Comparison of ENCODE assay signal across 24 cellular contexts in genomic region chr1:10525208-10525607, GRCh38. TPM values are rescaled to one million over a fixed set of nuclear protein-coding genes. Genes with fewer than 3 reads are reported as not detected.
A peak's percentile ranks its signal among the peaks of the same experiment; 100 is the strongest.
DNase-seq lines count a peak whose midpoint lies in the region; ATAC-seq lines count a peak whose summit lies in the region.
"Had no signal": no experiment of that assay in that cellular context is flagged by ENCODE, and none has a peak within 500 bp of the region (broad histone marks: within the 10 kb centered on the region; RNA-seq: fewer than 3 reads in every experiment).

No MANE protein-coding gene starts in this region.

- H3K4me1 Mint-ChIP-seq in stimulated activated naive CD8-positive, alpha-beta T cell treated with anti-CD3 and anti-CD28 coated beads, Interleukin-15, amount 100 ng/mL, for 72 hours, result peaks cover 57% of the 10 kb centered on the region
- peaks cover 38% of the 10 kb centered on the region for H3K4me1 Mint-ChIP-seq in T-helper 2 cell treated with Interferon-gamma antibody and Interleukin-4, amounts not matched to agents 5 μg/mL and 100 μg/mL, for 36 hours (ENCODE audit: low read depth)
- H3K4me1 Mint-ChIP-seq in immature natural killer cell, result peaks cover 48 to 73% of the 10 kb centered on the region in 2 donors
- H3K4me1 Mint-ChIP-seq in stimulated activated naive CD8-positive, alpha-beta T cell treated with anti-CD3 and anti-CD28 coated beads, Interleukin-15, Interleukin-2, amounts not matched to agents 100 ng/mL and 50 ng/mL, for 24 hours (ENCODE audit: low read depth), result peaks cover 51% of the 10 kb centered on the region

- H3K9me3 Mint-ChIP-seq in stimulated activated naive CD8-positive, alpha-beta T cell treated with anti-CD3 and anti-CD28 coated beads, Interleukin-15, amount 100 ng/mL, for 72 hours, result no peaks in the 10 kb centered on the region
- no peaks in the 10 kb centered on the region for H3K9me3 Mint-ChIP-seq in T-helper 2 cell treated with Interferon-gamma antibody and Interleukin-4, amounts not matched to agents 5 μg/mL and 100 μg/mL, for 36 hours
- no peaks in the 10 kb centered on the region for H3K9me3 Mint-ChIP-seq in immature natural killer cell
- H3K9me3 Mint-ChIP-seq in stimulated activated naive CD8-positive, alpha-beta T cell treated with anti-CD3 and anti-CD28 coated beads, Interleukin-15, Interleukin-2, amounts not matched to agents 100 ng/mL and 50 ng/mL, for 24 hours, result no peaks in the 10 kb centered on the region
- H3K9me3 Mint-ChIP-seq: H9 had no signal

- no peak for DNase-seq in stimulated activated naive CD8-positive, alpha-beta T cell treated with anti-CD3 and anti-CD28 coated beads, Interleukin-15, Interleukin-2, amounts not matched to agents 100 U/mL and 50 U/mL, for 24 hours
- DNase-seq in stimulated activated naive CD8-positive, alpha-beta T cell treated with anti-CD3 and anti-CD28 coated beads, Interleukin-15, amount 100 ng/mL, for 72 hours, result no peak
- no peak for DNase-seq in T-helper 2 cell treated with Interferon-gamma antibody and Interleukin-4, amounts not matched to agents 5 μg/mL and 100 μg/mL, for 36 hours (ENCODE audit: low spot score)
- peak; percentile 86 to 89 (median 88) for DNase-seq in immature natural killer cell
- no peak for DNase-seq in islet precursor cell
- DNase-seq in NCI-H446 treated with DMSO at 0.1 percent for 48 hours (lab: John Stamatoyannopoulos, UW), result no peak
- no peak for DNase-seq in 8988T
- DNase-seq: Calu3, DMS153, DND-41, H9, KBM-7, MV-4-11, NCI-H1105 treated with DMSO at 0.1 percent for 48 hours, NCI-H146, NCI-H1930, NCI-H2107, NCI-H526, NCI-H82, PC-9, Right ventricle myocardium superior, RPMI8226 had no signal

- no peak overlapping the region for H3K27ac Mint-ChIP-seq in stimulated activated naive CD8-positive, alpha-beta T cell treated with anti-CD3 and anti-CD28 coated beads, Interleukin-15, amount 100 ng/mL, for 72 hours
- H3K27ac Mint-ChIP-seq in T-helper 2 cell treated with Interferon-gamma antibody and Interleukin-4, amounts not matched to agents 5 μg/mL and 100 μg/mL, for 36 hours, result peak overlapping the region; percentile 68
- H3K27ac Mint-ChIP-seq in immature natural killer cell, result peak overlapping the region; percentile 95 to 99 (median 98)
- H3K27ac Mint-ChIP-seq in stimulated activated naive CD8-positive, alpha-beta T cell treated with anti-CD3 and anti-CD28 coated beads, Interleukin-15, Interleukin-2, amounts not matched to agents 100 ng/mL and 50 ng/mL, for 24 hours, result peak overlapping the region; percentile 23
- H3K27ac Mint-ChIP-seq: B cell had no signal

- peaks cover 14% of the 10 kb centered on the region for H3K36me3 Mint-ChIP-seq in T-helper 2 cell treated with Interferon-gamma antibody and Interleukin-4, amounts not matched to agents 5 μg/mL and 100 μg/mL, for 36 hours (ENCODE audit: low read depth)
- peaks cover 5 to 15% (median 5%) of the 10 kb centered on the region in 3 donors for H3K36me3 Mint-ChIP-seq in immature natural killer cell
- H3K36me3 Mint-ChIP-seq in stimulated activated naive CD8-positive, alpha-beta T cell treated with anti-CD3 and anti-CD28 coated beads, Interleukin-15, Interleukin-2, amounts not matched to agents 100 ng/mL and 50 ng/mL, for 24 hours (ENCODE audit: low read depth), result peaks cover 24% of the 10 kb centered on the region

- H3K27me3 Mint-ChIP-seq in stimulated activated naive CD8-positive, alpha-beta T cell treated with anti-CD3 and anti-CD28 coated beads, Interleukin-15, amount 100 ng/mL, for 72 hours, result no peaks in the 10 kb centered on the region
- no peaks in the 10 kb centered on the region for H3K27me3 Mint-ChIP-seq in T-helper 2 cell treated with Interferon-gamma antibody and Interleukin-4, amounts not matched to agents 5 μg/mL and 100 μg/mL, for 36 hours (ENCODE audit: low read depth)
- peaks cover 2 to 16% (median 9%) of the 10 kb centered on the region in 3 donors for H3K27me3 Mint-ChIP-seq in immature natural killer cell (ENCODE audit: low read depth in 3 of 3)
- H3K27me3 Mint-ChIP-seq in stimulated activated naive CD8-positive, alpha-beta T cell treated with anti-CD3 and anti-CD28 coated beads, Interleukin-15, Interleukin-2, amounts not matched to agents 100 ng/mL and 50 ng/mL, for 24 hours, result no peaks in the 10 kb centered on the region
- H3K27me3 Mint-ChIP-seq: B cell had no signal

- peak; percentile 36 for ATAC-seq in stimulated activated naive CD8-positive, alpha-beta T cell treated with anti-CD3 and anti-CD28 coated beads, Interleukin-15, Interleukin-2, amounts not matched to agents 100 U/mL and 50 U/mL, for 24 hours
- ATAC-seq in stimulated activated naive CD8-positive, alpha-beta T cell treated with anti-CD3 and anti-CD28 coated beads, Interleukin-15, amount 100 ng/mL, for 72 hours, result no peak

- H3K4me3 Mint-ChIP-seq in stimulated activated naive CD8-positive, alpha-beta T cell treated with anti-CD3 and anti-CD28 coated beads, Interleukin-15, amount 100 ng/mL, for 72 hours, result no peak overlapping the region
- no peak overlapping the region for H3K4me3 Mint-ChIP-seq in T-helper 2 cell treated with Interferon-gamma antibody and Interleukin-4, amounts not matched to agents 5 μg/mL and 100 μg/mL, for 36 hours
- H3K4me3 Mint-ChIP-seq in immature natural killer cell, result peak overlapping the region; percentile 67 to 93 (median 83)
- H3K4me3 Mint-ChIP-seq in stimulated activated naive CD8-positive, alpha-beta T cell treated with anti-CD3 and anti-CD28 coated beads, Interleukin-15, Interleukin-2, amounts not matched to agents 100 ng/mL and 50 ng/mL, for 24 hours, result no peak overlapping the region
- H3K4me3 Mint-ChIP-seq: B cell, H9 had no signal

RNA-seq across cellular contexts. Expression of gene PEX14, which starts 50.5 kb away (rescaled TPM):
- 1 to 10 TPM; 2.0 to 7.5 (median 4.1) TPM for polyA plus RNA-seq in immature natural killer cell

RNA-seq across cellular contexts. Expression of gene DFFA, which starts 52.9 kb away (rescaled TPM):
- polyA plus RNA-seq in immature natural killer cell, result 10 to 100 TPM; 24.9 to 37.6 (median 28.6) TPM

Comparison
In these comparisons a context has a peak if more than half of its experiments do, and no peak if none do; other contexts are left out.
1. H3K27ac Mint-ChIP-seq: peak in T-helper 2 cell treated with Interferon-gamma antibody and Interleukin-4, amounts not matched to agents 5 μg/mL and 100 μg/mL, for 36 hours (single experiment), immature natural killer cell (6 of 6) and stimulated activated naive CD8-positive, alpha-beta T cell treated with anti-CD3 and anti-CD28 coated beads, Interleukin-15, Interleukin-2, amounts not matched to agents 100 ng/mL and 50 ng/mL, for 24 hours (single experiment); none in stimulated activated naive CD8-positive, alpha-beta T cell treated with anti-CD3 and anti-CD28 coated beads, Interleukin-15, amount 100 ng/mL, for 72 hours (0 of 2).
2. DNase-seq: peak in immature natural killer cell (3 of 3); none in stimulated activated naive CD8-positive, alpha-beta T cell treated with anti-CD3 and anti-CD28 coated beads, Interleukin-15, Interleukin-2, amounts not matched to agents 100 U/mL and 50 U/mL, for 24 hours (single experiment), stimulated activated naive CD8-positive, alpha-beta T cell treated with anti-CD3 and anti-CD28 coated beads, Interleukin-15, amount 100 ng/mL, for 72 hours (0 of 2), T-helper 2 cell treated with Interferon-gamma antibody and Interleukin-4, amounts not matched to agents 5 μg/mL and 100 μg/mL, for 36 hours (single experiment), islet precursor cell (single experiment), NCI-H446 treated with DMSO at 0.1 percent for 48 hours (single experiment) and 8988T (single experiment).
3. H3K4me3 Mint-ChIP-seq: peak in immature natural killer cell (5 of 5); none in stimulated activated naive CD8-positive, alpha-beta T cell treated with anti-CD3 and anti-CD28 coated beads, Interleukin-15, amount 100 ng/mL, for 72 hours (0 of 2), T-helper 2 cell treated with Interferon-gamma antibody and Interleukin-4, amounts not matched to agents 5 μg/mL and 100 μg/mL, for 36 hours (single experiment) and stimulated activated naive CD8-positive, alpha-beta T cell treated with anti-CD3 and anti-CD28 coated beads, Interleukin-15, Interleukin-2, amounts not matched to agents 100 ng/mL and 50 ng/mL, for 24 hours (single experiment).